In genomic region chr14:79580414-79580813, GRCh38 we compare ENCODE assay signal across 23 cellular contexts.
"Had no signal": no experiment of that assay in that cellular context is flagged by ENCODE, and none has a peak within 500 bp of the region (broad histone marks: within the 10 kb centered on the region; RNA-seq: fewer than 3 reads in every experiment).

No MANE protein-coding gene starts in this region.

- H3K4me3 ChIP-seq: PC-9 had no signal

- H3K27ac Mint-ChIP-seq: activated CD8-positive, alpha-beta T cell treated with anti-CD3 and anti-CD28 coated beads, Interleukin-2, amount 10 ng/mL, durations not matched to agents 7 days and 5 days; activated naive CD8-positive, alpha-beta T cell treated with anti-CD3 and anti-CD28 coated beads, Interleukin-2, amount 10 ng/mL, durations not matched to agents 7 days and 5 days; T-helper 17 cell; WTC11 had no signal

- H3K36me3 Mint-ChIP-seq: activated naive CD8-positive, alpha-beta T cell treated with anti-CD3 and anti-CD28 coated beads, Interleukin-2, amount 10 ng/mL, durations not matched to agents 7 days and 5 days had no signal

- H3K36me3 ChIP-seq: brain microvascular endothelial cell had no signal

- H2AFZ ChIP-seq: PC-9 had no signal

- H3K27me3 ChIP-seq: brain microvascular endothelial cell had no signal

- H3K9me3 Mint-ChIP-seq: activated naive CD8-positive, alpha-beta T cell treated with anti-CD3 and anti-CD28 coated beads, Interleukin-2, amount 10 ng/mL, durations not matched to agents 7 days and 5 days had no signal

- H3K4me2 ChIP-seq: PC-9 had no signal

- H3K4me3 Mint-ChIP-seq: activated CD8-positive, alpha-beta T cell treated with anti-CD3 and anti-CD28 coated beads, Interleukin-2, amount 10 ng/mL, durations not matched to agents 7 days and 5 days; activated naive CD8-positive, alpha-beta T cell treated with anti-CD3 and anti-CD28 coated beads, Interleukin-2, amount 10 ng/mL, durations not matched to agents 7 days and 5 days; T-helper 17 cell; WTC11 had no signal

- H3K4me1 Mint-ChIP-seq: activated naive CD8-positive, alpha-beta T cell treated with anti-CD3 and anti-CD28 coated beads, Interleukin-2, amount 10 ng/mL, durations not matched to agents 7 days and 5 days; T-helper 17 cell had no signal

- H3K27me3 Mint-ChIP-seq: activated naive CD8-positive, alpha-beta T cell treated with anti-CD3 and anti-CD28 coated beads, Interleukin-2, amount 10 ng/mL, durations not matched to agents 7 days and 5 days; T-helper 17 cell had no signal

- DNase-seq: activated CD4-positive, alpha-beta T cell treated with anti-CD3 and anti-CD28 coated beads for 48 hours; activated CD4-positive, alpha-beta T cell treated with anti-CD3 and anti-CD28 coated beads, Interleukin-2, amount 50 U/mL, for 4 hours; activated CD4-positive, CD25-positive, alpha-beta regulatory T cell treated with anti-CD3 and anti-CD28 coated beads, Interleukin-2, amount 50 U/mL, for 72 hours; activated CD8-positive, alpha-beta memory T cell treated with anti-CD3 and anti-CD28 coated beads, Interleukin-2, amount 50 U/mL, for 48 hours; activated CD8-positive, alpha-beta T cell treated with anti-CD3 and anti-CD28 coated beads, Interleukin-2, amount 10 ng/mL, durations not matched to agents 7 days and 5 days; activated naive CD4-positive, alpha-beta T cell treated with anti-CD3 and anti-CD28 coated beads, Interleukin-2, amount 50 U/mL, for 16 hours; activated naive CD8-positive, alpha-beta T cell treated with anti-CD3 and anti-CD28 coated beads, Interleukin-2, amount 10 ng/mL, durations not matched to agents 7 days and 5 days; activated T-cell treated with anti-CD3 and anti-CD28 coated beads, Interleukin-2, amount 50 U/mL, for 1 hour; aorta; brain microvascular endothelial cell; MM.1S; NCI-H1105; NCI-H1436; NCI-H187; NCI-H2081; NCI-H510A treated with DMSO at 0.1 percent for 48 hours; NCI-H69; NK-92 treated with Interleukin-12 subunit alpha and Interleukin-12 subunit beta, amount 100 ng/mL, for 24 hours; PC-9; SIG-M5; T-helper 17 cell; T-helper 9 cell had no signal

- H3K27ac ChIP-seq: brain microvascular endothelial cell, PC-9 had no signal
